Comparison of ENCODE assay signal across 1 cellular context in genomic region chr21:42547001-42547905, GRCh38.
TF ChIP-seq lines count a peak whose summit lies in the region.

No MANE protein-coding gene starts in this region.

TF ChIP-seq in K562, 482 proteins besides CTCF, POLR2A, EP300 and RAD21 (continued from another document and continues in another):
- TF ChIP-seq REST (CRISPR knock-in tag; IDR thresholded peaks at IDR 0.05; ENCODE audit: low read depth), result peak; percentile 53; the same call in 1 of the 2 replicates
- 0 out of 2 replicates have a peak, but pooled peaks have one; percentile 25 for TF ChIP-seq ZNF280B (CRISPR knock-in tag; IDR thresholded peaks at IDR 0.05)
- no peak for TF ChIP-seq HMGN3 (IDR thresholded peaks at IDR 0.05; ENCODE audit: borderline replicate concordance, extremely low read depth, insufficient read length, low read depth, low read length)
- TF ChIP-seq FOSL1 (tag; conservative IDR thresholded peaks at IDR 0.05), result peak; percentile 60
- TF ChIP-seq ZBTB12 (CRISPR knock-in tag; IDR thresholded peaks at IDR 0.05), result peak; percentile 31
- peak; percentile 59 to 77 for TF ChIP-seq MNT (conservative IDR thresholded peaks at IDR 0.05)
- no peak for TF ChIP-seq ZBTB43 (CRISPR knock-in tag; IDR thresholded peaks at IDR 0.05)
- no peak for TF ChIP-seq CHD4 (IDR thresholded peaks at IDR 0.05; ENCODE audit: insufficient read depth, insufficient replicate concordance, low read depth, low read length, poor library complexity, severe bottlenecking)
- TF ChIP-seq FOXK2 (conservative IDR thresholded peaks at IDR 0.05 in 1 of 2, IDR thresholded peaks at IDR 0.05 in 1 of 2; ENCODE audit: low read depth in 2 of 2), result peak; percentile 79 to 86; a peak in 2 of 4 replicates
- TF ChIP-seq SLC30A9 (CRISPR knock-in tag; IDR thresholded peaks at IDR 0.05), result no peak
- no peak for TF ChIP-seq ATF6 (CRISPR knock-in tag; IDR thresholded peaks at IDR 0.05)
- peak in 1 of 2 experiments; percentile 73; a peak in 2 of 4 replicates for TF ChIP-seq HDAC1 (IDR thresholded peaks at IDR 0.05)
- peak; percentile 94 for TF ChIP-seq CBFA2T2 (conservative IDR thresholded peaks at IDR 0.05)
- TF ChIP-seq XRCC4 (IDR thresholded peaks at IDR 0.05; ENCODE audit: extremely low read depth, insufficient read depth, insufficient read length), result no peak
- TF ChIP-seq KHSRP (IDR thresholded peaks at IDR 0.05), result no peak; the same call in 1 of the 2 replicates
- TF ChIP-seq ZNF449 (CRISPR knock-in tag; IDR thresholded peaks at IDR 0.05), result 0 out of 2 replicates have a peak, but pooled peaks have one; percentile 30
- no peak for TF ChIP-seq ZNF75A (CRISPR knock-in tag; IDR thresholded peaks at IDR 0.05)
- TF ChIP-seq ZBTB9 (CRISPR knock-in tag; IDR thresholded peaks at IDR 0.05), result peak; percentile 95
- no peak for TF ChIP-seq ATF1 (CRISPR knock-in tag; IDR thresholded peaks at IDR 0.05)
- peak; percentile 67 for TF ChIP-seq ATF1 (tag; IDR thresholded peaks at IDR 0.05)
- no peak for TF ChIP-seq NUFIP1 (IDR thresholded peaks at IDR 0.05; ENCODE audit: partially characterized antibody)
- TF ChIP-seq GTF2E2 (tag; IDR thresholded peaks at IDR 0.05), result no peak
- TF ChIP-seq CEBPZ (IDR thresholded peaks at IDR 0.05; ENCODE audit: borderline replicate concordance, low read depth, low read length), result no peak
- peak; percentile 61 to 93; a peak in 3 of 4 replicates for TF ChIP-seq ARNT (IDR thresholded peaks at IDR 0.05)
- peak; percentile 43 for TF ChIP-seq E2F8 (IDR thresholded peaks at IDR 0.05; ENCODE audit: low read depth, partially characterized antibody)
- TF ChIP-seq ETV5 (CRISPR knock-in tag; IDR thresholded peaks at IDR 0.05; ENCODE audit: low read depth), result peak; percentile 50; the same call in 1 of the 2 replicates
- TF ChIP-seq MBD2 (IDR thresholded peaks at IDR 0.05; ENCODE audit: borderline replicate concordance, low read depth), result peak; percentile 53
- TF ChIP-seq GTF2A2 (tag; IDR thresholded peaks at IDR 0.05), result no peak
- peak; percentile 74 for TF ChIP-seq ZNF766 (CRISPR knock-in tag; conservative IDR thresholded peaks at IDR 0.05)
- TF ChIP-seq IRF9 (tag; IDR thresholded peaks at IDR 0.05), result peak; percentile 39; the same call in 1 of the 2 replicates
- no peak for TF ChIP-seq CHCHD3 (CRISPR knock-in tag; IDR thresholded peaks at IDR 0.05)
- TF ChIP-seq BACH1 (tag; IDR thresholded peaks at IDR 0.05), result no peak
- TF ChIP-seq MCM3 (IDR thresholded peaks at IDR 0.05), result no peak
- no peak for TF ChIP-seq NFYB (IDR thresholded peaks at IDR 0.05; ENCODE audit: extremely low read depth, insufficient read length)
- TF ChIP-seq CHD2 (IDR thresholded peaks at IDR 0.05; ENCODE audit: low read depth, low read length), result no peak
- TF ChIP-seq ZBED1 (IDR thresholded peaks at IDR 0.05), result peak; percentile 79; the same call in 1 of the 2 replicates
